ENCODE assay signal across 17 cellular contexts in the genomic region with DNA sequence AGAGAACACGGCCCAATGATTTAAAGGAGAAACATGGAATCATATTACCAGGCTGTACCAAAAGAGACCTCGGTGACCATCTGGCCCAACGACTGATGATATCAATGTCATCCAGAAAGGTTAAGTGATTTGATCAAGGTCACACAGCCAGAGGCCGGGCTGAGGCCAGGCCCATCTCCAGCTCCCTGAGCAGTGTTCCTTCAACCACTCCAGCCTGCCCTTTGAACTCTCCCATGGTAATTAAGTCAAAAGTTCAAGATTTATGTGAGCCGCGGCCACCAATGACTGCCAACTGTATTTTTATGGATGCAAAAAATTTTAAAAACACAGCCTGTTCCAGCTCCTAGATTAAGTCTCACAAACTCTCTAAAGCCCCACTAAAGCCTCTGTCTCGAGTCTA. TPM values are rescaled to one million over a fixed set of nuclear protein-coding genes. Genes with fewer than 3 reads are reported as not detected.
DNase-seq lines count a peak whose midpoint lies in the region; ATAC-seq, FAIRE-seq and TF ChIP-seq lines count a peak whose summit lies in the region.
"Had no signal": no experiment of that assay in that cellular context is flagged by ENCODE, and none has a peak within 500 bp of the region (broad histone marks: within the 10 kb centered on the region; RNA-seq: fewer than 3 reads in every experiment).

No MANE protein-coding gene starts in this region.

- no peaks in the 10 kb centered on the region for H3K9me2 ChIP-seq in hepatocyte (replicated peaks; ENCODE audit: insufficient read depth)

- H2AFZ ChIP-seq in KMS-11 (ENCODE audit: low read depth) (no peak overlapping the region), hepatocyte (no peak overlapping the region)

- H3K27me3 ChIP-seq in BLaER1 treated with 17β-estradiol and CSF1 and Interleukin-3, amounts not matched to agents 10 nM and 100 nM = peaks cover 0 to 7% (median 0%) of the 10 kb centered on the region in 11 experiments; a peak in 1 of 22 replicates
- no peaks in the 10 kb centered on the region for H3K27me3 ChIP-seq in KMS-11 (ENCODE audit: insufficient read depth, low read depth)
- H3K27me3 ChIP-seq in hepatocyte = no peaks in the 10 kb centered on the region
- no peaks in the 10 kb centered on the region for H3K27me3 ChIP-seq in small intestine (ENCODE audit: control insufficient read depth in 2 of 2, insufficient read depth in 2 of 2, low read length in 2 of 2)

- H4K20me1 ChIP-seq in BLaER1 treated with 17β-estradiol and CSF1 and Interleukin-3, amounts not matched to agents 10 nM and 100 nM = 0 out of 22 replicates have a peak, but pooled peaks cover 0 to 5% (median 0%) of the 10 kb centered on the region in 11 experiments
- H4K20me1 ChIP-seq in KMS-11 (ENCODE audit: insufficient read depth) = no peaks in the 10 kb centered on the region
- H4K20me1 ChIP-seq in hepatocyte (ENCODE audit: insufficient read depth, poor library complexity, severe bottlenecking) = peaks cover 60% of the 10 kb centered on the region

- H3K27ac ChIP-seq in BLaER1 treated with 17β-estradiol and CSF1 and Interleukin-3, amounts not matched to agents 10 nM and 100 nM = no peak overlapping the region
- H3K27ac ChIP-seq in KMS-11 (peak overlapping the region; percentile 85), hepatocyte (no peak overlapping the region), small intestine (ENCODE audit: low read depth in 1 of 2, low read length in 1 of 2) (no peak overlapping the region)
- H3K27ac ChIP-seq: SK-N-MC had no signal

- H3K9me3 ChIP-seq in BLaER1 treated with 17β-estradiol and CSF1 and Interleukin-3, amounts not matched to agents 10 nM and 100 nM (replicated peaks in 1 of 11) = no peaks in the 10 kb centered on the region
- no peaks in the 10 kb centered on the region for H3K9me3 ChIP-seq in hepatocyte (ENCODE audit: low read depth)
- H3K9me3 ChIP-seq in small intestine (ENCODE audit: control insufficient read depth, low read depth) = no peaks in the 10 kb centered on the region

- FAIRE-seq in small intestine (lab: Jason Lieb, UNC) = no peak
- FAIRE-seq: D721Med, GM12878 had no signal

- peaks cover 0 to 18% (median 7%) of the 10 kb centered on the region in 10 experiments; a peak in 11 of 20 replicates for H3K4me1 ChIP-seq in BLaER1 treated with 17β-estradiol and CSF1 and Interleukin-3, amounts not matched to agents 10 nM and 100 nM
- H3K4me1 ChIP-seq in KMS-11 (ENCODE audit: low read depth, poor library complexity, severe bottlenecking) (peaks cover 73% of the 10 kb centered on the region), hepatocyte (ENCODE audit: insufficient read depth) (peaks cover 27% of the 10 kb centered on the region), small intestine (ENCODE audit: control insufficient read depth in 2 of 2, insufficient read depth in 1 of 2, low read depth in 1 of 2, low read length in 1 of 2) (no peaks in the 10 kb centered on the region)

- no peak overlapping the region for H3K4me3 ChIP-seq in BLaER1 treated with 17β-estradiol and CSF1 and Interleukin-3, amounts not matched to agents 10 nM and 100 nM
- H3K4me3 ChIP-seq in KMS-11 (IDR thresholded peaks at IDR 0.05; ENCODE audit: insufficient read depth, low read depth, low read length) (no peak overlapping the region), hepatocyte (no peak overlapping the region), small intestine (ENCODE audit: low read depth in 1 of 2, low read length in 2 of 2) (no peak overlapping the region)
- H3K4me3 ChIP-seq: GM12878, SK-N-MC had no signal

- H3K36me3 ChIP-seq in BLaER1 treated with 17β-estradiol and CSF1 and Interleukin-3, amounts not matched to agents 10 nM and 100 nM = no peaks in the 10 kb centered on the region
- H3K36me3 ChIP-seq in KMS-11 (ENCODE audit: insufficient read depth) (no peaks in the 10 kb centered on the region), hepatocyte (replicated peaks; ENCODE audit: insufficient read depth, low read depth) (no peaks in the 10 kb centered on the region), small intestine (ENCODE audit: control insufficient read depth in 2 of 2, insufficient read depth in 2 of 2, low read length in 2 of 2) (no peaks in the 10 kb centered on the region)

- ATAC-seq in GM18519 (IDR thresholded peaks at IDR 0.05; ENCODE audit: low FRiP score, unreplicated experiment) = no peak
- ATAC-seq: Panc1 had no signal

- peak overlapping the region in 7 of 11 experiments; percentile 17 to 49 (median 36); a peak in 11 of 22 replicates for H3K4me2 ChIP-seq in BLaER1 treated with 17β-estradiol and CSF1 and Interleukin-3, amounts not matched to agents 10 nM and 100 nM
- H3K4me2 ChIP-seq in KMS-11 (peak overlapping the region; percentile 92), hepatocyte (peak overlapping the region; percentile 22)

- no peak overlapping the region for H3K9ac ChIP-seq in BLaER1 treated with 17β-estradiol and CSF1 and Interleukin-3, amounts not matched to agents 10 nM and 100 nM
- H3K9ac ChIP-seq in KMS-11 = peak overlapping the region; percentile 35; the same call in 1 of the 2 replicates

- 55% methylated on average over 7 of the region's 7 CpGs for WGBS in hepatocyte (ENCODE audit: low lambda C conversion rate, missing lambda C conversion rate)
- WGBS in small intestine, 3 donors = 41 to 48% (median 43%) methylated on average over 7 of the region's 7 CpGs

- TF ChIP-seq CTCF in KMS-11 (conservative IDR thresholded peaks at IDR 0.05; ENCODE audit: low read depth, low read length) (no peak), hepatocyte (IDR thresholded peaks at IDR 0.05; ENCODE audit: poor library complexity) (no peak)

- H3K79me2 ChIP-seq in KMS-11 (ENCODE audit: insufficient read depth, low read depth) = peaks cover 57% of the 10 kb centered on the region
- H3K79me2 ChIP-seq in hepatocyte = peaks cover 89% of the 10 kb centered on the region

- DNase-seq in hepatocyte (ENCODE audit: low spot score) (no peak), small intestine (peak; percentile 9), NCI-H748 treated with DMSO at 0.1 percent for 48 hours (lab: John Stamatoyannopoulos, UW) (no peak)
- DNase-seq in activated T-cell treated with anti-CD3 and anti-CD28 coated beads, Interleukin-2, amount 50 U/mL, for 48 hours = no peak
- DNase-seq: CD4-positive, alpha-beta memory T cell; GDM1; GOT3; MV-4-11; NCI-H1417 treated with DMSO at 0.1 percent for 48 hours; NCI-H2029 had no signal

RNA-seq across cellular contexts. Expression of a gene that starts 41.8 kb away (rescaled TPM):
- total RNA-seq in hepatocyte = 72.6 and 90.4 TPM in 2 replicates
- polyA plus RNA-seq in hepatocyte = 41.3 and 50.8 TPM in 2 replicates
- polyA plus RNA-seq in small intestine = 1 to 10 TPM; 1.1 to 3.8 (median 1.4) TPM

Comparison
In these comparisons a context has a peak if more than half of its experiments do, and no peak if none do; other contexts are left out.
1. H3K4me2 ChIP-seq: peak in every context shown above with its lines; median percentile 92 in KMS-11; 36 in BLaER1 treated with 17β-estradiol and CSF1 and Interleukin-3, amounts not matched to agents 10 nM and 100 nM; 22 in hepatocyte.